In the genomic region with DNA sequence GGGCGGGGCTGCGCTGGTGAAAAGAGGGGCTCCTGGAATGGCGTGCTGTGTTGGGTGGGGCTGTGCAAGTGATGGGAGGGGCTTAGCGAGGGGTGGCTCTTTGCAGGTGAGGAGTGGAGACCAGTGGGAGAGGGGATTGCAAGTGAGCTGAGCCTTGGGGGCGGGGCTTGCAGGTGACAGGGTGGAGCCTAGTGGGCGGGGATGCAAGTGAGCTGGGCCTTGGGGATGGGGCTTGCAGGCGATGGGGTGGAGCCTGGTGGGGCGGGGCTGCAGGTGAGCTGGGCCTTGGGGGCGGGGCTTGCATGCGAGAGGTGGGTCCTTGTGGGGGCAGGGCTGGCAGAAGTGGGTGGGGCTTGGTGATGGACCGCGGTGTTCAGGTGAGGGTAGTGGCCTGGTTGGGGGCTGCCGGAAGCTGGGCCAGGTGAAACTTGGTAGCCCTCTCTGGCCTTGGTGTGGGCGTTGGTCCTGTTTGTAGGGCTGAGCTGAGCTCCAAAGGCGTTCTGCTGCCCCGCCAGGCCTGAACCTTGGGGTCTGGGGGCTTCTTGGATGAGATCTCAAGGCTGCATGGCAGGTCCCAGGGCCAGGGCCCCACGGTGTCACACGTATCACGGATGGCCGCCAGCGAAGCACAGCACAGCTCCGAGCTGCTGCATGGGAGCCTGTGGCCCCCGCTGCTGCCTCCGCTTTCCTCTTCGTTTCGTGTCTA, we compare ENCODE assay signal across 8 cellular contexts. TPM values are rescaled to one million over a fixed set of nuclear protein-coding genes. Genes with fewer than 3 reads are reported as not detected.
DNase-seq lines count a peak whose midpoint lies in the region; ATAC-seq, FAIRE-seq and TF ChIP-seq lines count a peak whose summit lies in the region.

No MANE protein-coding gene starts in this region.

- peak overlapping the region in 2 of 3 experiments; percentile 68 to 74; a peak in 4 of 6 replicates for H3K4me3 ChIP-seq in HepG2 (replicated peaks in 1 of 3; ENCODE audit: insufficient read depth in 1 of 3, low read depth in 2 of 3, low read length in 3 of 3)
- peak overlapping the region; percentile 79 to 85 for H3K4me3 ChIP-seq in tibial artery

- no peak overlapping the region for H2AFZ ChIP-seq in HepG2 (ENCODE audit: low read length)

- peaks cover 0 to 2% of the 10 kb centered on the region in 2 donors for H3K9me3 Mint-ChIP-seq in activated T-cell treated with anti-CD3 and anti-CD28 coated beads, Interleukin-2, amount 50 U/mL, for 72 hours
- H3K9me3 Mint-ChIP-seq in HFFc6 (no peaks in the 10 kb centered on the region), brain (no peaks in the 10 kb centered on the region)

- no peak for TF ChIP-seq POLR2A in HepG2 (IDR thresholded peaks at IDR 0.05; ENCODE audit: insufficient read depth in 1 of 2, low read depth in 2 of 2, low read length in 2 of 2)

- no peak for TF ChIP-seq RAD21 in HepG2 (CRISPR knock-in tag; IDR thresholded peaks at IDR 0.05)

- H3K36me3 ChIP-seq in HepG2 (replicated peaks in 1 of 2; ENCODE audit: control insufficient read depth in 1 of 2, insufficient read depth in 2 of 2, low read length in 2 of 2): peaks cover 5 to 6% of the 10 kb centered on the region in 2 experiments; a peak in 4 of 5 replicates
- peaks cover 14 to 17% (median 17%) of the 10 kb centered on the region in 3 donors for H3K36me3 ChIP-seq in tibial artery

- in situ Hi-C loops in HepG2 (cut with HindIII; ENCODE audit: extremely low pct_ligation_motif_present, low pct_unique_long_range_greater_than_20kb): no loop called here

- H3K27ac Mint-ChIP-seq in activated T-cell treated with anti-CD3 and anti-CD28 coated beads, Interleukin-2, amount 50 U/mL, for 72 hours: peak overlapping the region; percentile 1
- no peak overlapping the region for H3K27ac Mint-ChIP-seq in HFFc6
- H3K27ac Mint-ChIP-seq in brain: peak overlapping the region; percentile 75 to 91 (median 83)

- CTCF ChIA-PET in HepG2 (lab: Yijun Ruan, JAX; ENCODE audit: low intra/inter-chr PET ratio, low total read pairs): no interaction called here

- H3K27me3 ChIP-seq in HepG2 (ENCODE audit: control insufficient read depth in 1 of 2, insufficient read depth in 2 of 2, low read length in 2 of 2): peaks cover 0 to 4% of the 10 kb centered on the region in 2 experiments; a peak in 1 of 5 replicates
- no peaks in the 10 kb centered on the region for H3K27me3 ChIP-seq in tibial artery

- POLR2A ChIA-PET in HepG2 (lab: Yijun Ruan, JAX): interaction anchor here (0.8 to 2.0 kb wide), 6 partner anchors 9 to 612 kb away, joined by 3 to 11 read pairs (median 3); partner anchors contain the start of gene KLF6

- H3K4me1 ChIP-seq in HepG2 (ENCODE audit: insufficient read depth, low read length): peaks cover 17% of the 10 kb centered on the region
- peaks cover 0 to 20% (median 18%) of the 10 kb centered on the region in 4 donors for H3K4me1 ChIP-seq in tibial artery

- H3K79me2 ChIP-seq in HepG2 (ENCODE audit: insufficient read depth, low read length): no peaks in the 10 kb centered on the region

- H3K27me3 Mint-ChIP-seq in activated T-cell treated with anti-CD3 and anti-CD28 coated beads, Interleukin-2, amount 50 U/mL, for 72 hours (ENCODE audit: low read depth): peaks cover 30% of the 10 kb centered on the region
- H3K27me3 Mint-ChIP-seq in HFFc6 (ENCODE audit: insufficient read depth) (peaks cover 4% of the 10 kb centered on the region), brain (peaks cover 6% of the 10 kb centered on the region)

- H3K9me3 ChIP-seq in HepG2 (ENCODE audit: low read length) (no peaks in the 10 kb centered on the region), tibial artery (no peaks in the 10 kb centered on the region)

- no peaks in the 10 kb centered on the region for H4K20me1 ChIP-seq in HepG2 (ENCODE audit: insufficient read depth, low read length)

- no peak overlapping the region for H3K27ac ChIP-seq in HepG2 (ENCODE audit: extremely low read length, insufficient read depth, low read length)
- peak overlapping the region in 1 of 2 donors; percentile 93 for H3K27ac ChIP-seq in tibial artery

- DNase-seq in activated T-cell treated with anti-CD3 and anti-CD28 coated beads, Interleukin-2, amount 50 U/mL, for 72 hours: peak; percentile 82 to 84
- DNase-seq in activated T-cell treated with anti-CD3 and anti-CD28 coated beads, Interleukin-2, amount 50 U/mL, for 1 hour: no peak
- DNase-seq in HFFc6: no peak
- DNase-seq in NCI-H146 (lab: John Stamatoyannopoulos, UW): peak; percentile 100
- DNase-seq in HepG2 (ENCODE audit: low spot score): no peak
- no peak for DNase-seq in tibial artery
- no peak for DNase-seq in GM20000 (ENCODE audit: low spot score)

- BruUV-seq in HepG2 (replicated peaks; lab: Mats Ljungman, UMichigan): no TSS peak

- TF ChIP-seq CTCF in HFFc6 (IDR thresholded peaks at IDR 0.05) (no peak), brain (conservative IDR thresholded peaks at IDR 0.05) (no peak), HepG2 (CRISPR knock-in tag; IDR thresholded peaks at IDR 0.05) (no peak), tibial artery (IDR thresholded peaks at IDR 0.05) (no peak), GM20000 (IDR thresholded peaks at IDR 0.05; ENCODE audit: extremely low read depth, missing control alignments) (no peak)

- FAIRE-seq in HepG2 (lab: Jason Lieb, UNC): no peak

- H3K4me1 Mint-ChIP-seq in activated T-cell treated with anti-CD3 and anti-CD28 coated beads, Interleukin-2, amount 50 U/mL, for 72 hours (ENCODE audit: low read depth): peaks cover 25% of the 10 kb centered on the region
- peaks cover 11% of the 10 kb centered on the region; the same call in 1 of the 2 replicates for H3K4me1 Mint-ChIP-seq in HFFc6 (ENCODE audit: low read depth)
- peaks cover 43% of the 10 kb centered on the region for H3K4me1 Mint-ChIP-seq in brain

- intact Hi-C loops in HepG2 (cut with micrococcal nuclease; ENCODE audit: unreplicated experiment): no loop called here
- intact Hi-C loops in tibial artery (cut with DNase I; ENCODE audit: low total_unique reads): no loop called here

- TF ChIP-seq EP300 in HepG2 (IDR thresholded peaks at IDR 0.05; ENCODE audit: low read depth in 2 of 2, low read length in 2 of 2) (no peak), HepG2 (CRISPR knock-in tag; IDR thresholded peaks at IDR 0.05; ENCODE audit: borderline replicate concordance) (no peak)

- ATAC-seq in activated T-cell treated with anti-CD3 and anti-CD28 coated beads, Interleukin-2, amount 50 U/mL, for 72 hours (replicated peaks in 1 of 2): peak; percentile 29 to 33
- ATAC-seq in HepG2: peak; percentile 8; the same call in 2 of the 3 replicates

- no peak overlapping the region for H3K9ac ChIP-seq in HepG2 (ENCODE audit: insufficient read depth, low read depth, low read length)

- peaks cover 8 to 12% of the 10 kb centered on the region in 2 donors for H3K36me3 Mint-ChIP-seq in activated T-cell treated with anti-CD3 and anti-CD28 coated beads, Interleukin-2, amount 50 U/mL, for 72 hours (ENCODE audit: insufficient read depth in 2 of 2)
- H3K36me3 Mint-ChIP-seq in HFFc6 (ENCODE audit: low read depth): peaks cover 9% of the 10 kb centered on the region
- peaks cover 12% of the 10 kb centered on the region for H3K36me3 Mint-ChIP-seq in brain

- peak overlapping the region; percentile 50; the same call in 1 of the 2 replicates for H3K4me2 ChIP-seq in HepG2 (ENCODE audit: low read depth, low read length)

- 32% methylated on average over 20 of the region's 26 CpGs for WGBS in HepG2 (ENCODE audit: low lambda C conversion rate)

- peak overlapping the region; percentile 68 to 95 for H3K4me3 Mint-ChIP-seq in activated T-cell treated with anti-CD3 and anti-CD28 coated beads, Interleukin-2, amount 50 U/mL, for 72 hours
- H3K4me3 Mint-ChIP-seq in HFFc6 (peak overlapping the region; percentile 81), brain (peak overlapping the region; percentile 85 to 93 (median 86))

TF ChIP-seq in HepG2, 621 proteins besides CTCF, POLR2A, EP300 and RAD21 (continues in another document):
- TF ChIP-seq ZNF883 (CRISPR knock-in tag; IDR thresholded peaks at IDR 0.05; ENCODE audit: not compliant biosample characterization): peak; percentile 24
- no peak for TF ChIP-seq ZNF20 (CRISPR knock-in tag; IDR thresholded peaks at IDR 0.05)
- no peak for TF ChIP-seq ZNF546 (CRISPR knock-in tag; conservative IDR thresholded peaks at IDR 0.05)
- no peak for TF ChIP-seq ZNF776 (CRISPR knock-in tag; IDR thresholded peaks at IDR 0.05)
- TF ChIP-seq ZNF451 (CRISPR knock-in tag; IDR thresholded peaks at IDR 0.05): no peak
- no peak for TF ChIP-seq ZNF143 (CRISPR knock-in tag; IDR thresholded peaks at IDR 0.05)
- TF ChIP-seq SP1 (IDR thresholded peaks at IDR 0.05): 0 out of 2 replicates have a peak, but pooled peaks have one; percentile 52
- peak; percentile 45; the same call in 1 of the 2 replicates for TF ChIP-seq SP1 (CRISPR knock-in tag; IDR thresholded peaks at IDR 0.05)
- no peak for TF ChIP-seq ARNT2 (CRISPR knock-in tag; IDR thresholded peaks at IDR 0.05; ENCODE audit: low read depth)

RNA-seq across cellular contexts. Expression of gene PITRM1, which starts 0.7 kb away (rescaled TPM):
- 10 to 100 TPM; 76.7 to 79.9 TPM for total RNA-seq in activated T-cell treated with anti-CD3 and anti-CD28 coated beads, Interleukin-2, amount 50 U/mL, for 72 hours
- 100 to 1,000 TPM; 106 to 124 (median 112) TPM for total RNA-seq in HFFc6 (2021; fragmentation: NEBNext Ultra II Directional; extraction: Animal tissue kit (Norgen Biotek cat#: 25700))
- 71.6 TPM for polyA plus RNA-seq in brain (ENCODE audit: insufficient read depth, low read depth, low replicate concordance)
- 29.0 and 32.7 TPM in 2 replicates for total RNA-seq in HepG2 (2016; rRNA removed; fragmentation: Illumina TruSeq; extraction: Trizol)
- total RNA-seq in HepG2 (2016; cell fraction: cytosol; rRNA removed; fragmentation: Illumina TruSeq; extraction: Trizol; ENCODE audit: low read depth): 8.3 and 8.8 TPM in 2 replicates
- total RNA-seq in HepG2 (2016; cell fraction: insoluble cytoplasmic fraction; rRNA removed; fragmentation: Illumina TruSeq; extraction: Trizol): 29.0 and 33.1 TPM in 2 replicates
- 11.5 and 11.9 TPM in 2 replicates for total RNA-seq in HepG2 (2016; cell fraction: membrane; rRNA removed; fragmentation: Illumina TruSeq; extraction: Trizol)
- 28.7 and 29.3 TPM in 2 replicates for total RNA-seq in HepG2 (2016; cell fraction: nucleus; rRNA removed; fragmentation: Illumina TruSeq; extraction: Trizol)
- polyA plus RNA-seq in HepG2 (2011; rRNA removed): 16.4 and 19.1 TPM in 2 replicates
- 12.9 and 13.0 TPM in 2 replicates for polyA plus RNA-seq in HepG2 (2011; cell fraction: cytosol; rRNA removed)
- polyA plus RNA-seq in HepG2 (2011; cell fraction: nucleus; rRNA removed): 84.4 and 95.5 TPM in 2 replicates
- 19.8 and 21.0 TPM in 2 replicates for polyA plus RNA-seq in HepG2 (2012)
- polyA plus RNA-seq in HepG2 (2016; cell fraction: cytosol; fragmentation: Illumina TruSeq; extraction: Trizol; ENCODE audit: low read depth): 2.3 and 3.0 TPM in 2 replicates
- 31.6 and 32.4 TPM in 2 replicates for polyA plus RNA-seq in HepG2 (2016; cell fraction: insoluble cytoplasmic fraction; fragmentation: Illumina TruSeq; extraction: Trizol; ENCODE audit: low read depth)
- polyA plus RNA-seq in HepG2 (2016; cell fraction: membrane; fragmentation: Illumina TruSeq; extraction: Trizol; ENCODE audit: low read depth): 8.1 and 8.6 TPM in 2 replicates
- 39.5 and 48.0 TPM in 2 replicates for polyA plus RNA-seq in HepG2 (2016; cell fraction: nucleus; fragmentation: Illumina TruSeq; extraction: Trizol; ENCODE audit: insufficient read depth, low read depth)
- polyA minus RNA-seq in HepG2 (2011; rRNA and poly(A)+ RNA removed; ENCODE audit: low replicate concordance): 24.6 and 24.7 TPM in 2 replicates
- polyA minus RNA-seq in HepG2 (2011; cell fraction: cytosol; rRNA and poly(A)+ RNA removed): 12.9 and 13.6 TPM in 2 replicates
- 40.6 and 44.6 TPM in 2 replicates for polyA minus RNA-seq in HepG2 (2011; cell fraction: nucleus; rRNA and poly(A)+ RNA removed)

Comparison
In these comparisons a context has a peak if more than half of its experiments do, and no peak if none do; other contexts are left out.
1. DNase-seq: peak in activated T-cell treated with anti-CD3 and anti-CD28 coated beads, Interleukin-2, amount 50 U/mL, for 72 hours (2 of 2) and NCI-H146 (single experiment); none in activated T-cell treated with anti-CD3 and anti-CD28 coated beads, Interleukin-2, amount 50 U/mL, for 1 hour (single experiment), HFFc6 (single experiment), HepG2 (single experiment), tibial artery (0 of 2) and GM20000 (single experiment).
2. Peak in every context shown above with its lines, with median percentiles within 50 percentile points of each other: H3K4me3 Mint-ChIP-seq.